In the genomic region with DNA sequence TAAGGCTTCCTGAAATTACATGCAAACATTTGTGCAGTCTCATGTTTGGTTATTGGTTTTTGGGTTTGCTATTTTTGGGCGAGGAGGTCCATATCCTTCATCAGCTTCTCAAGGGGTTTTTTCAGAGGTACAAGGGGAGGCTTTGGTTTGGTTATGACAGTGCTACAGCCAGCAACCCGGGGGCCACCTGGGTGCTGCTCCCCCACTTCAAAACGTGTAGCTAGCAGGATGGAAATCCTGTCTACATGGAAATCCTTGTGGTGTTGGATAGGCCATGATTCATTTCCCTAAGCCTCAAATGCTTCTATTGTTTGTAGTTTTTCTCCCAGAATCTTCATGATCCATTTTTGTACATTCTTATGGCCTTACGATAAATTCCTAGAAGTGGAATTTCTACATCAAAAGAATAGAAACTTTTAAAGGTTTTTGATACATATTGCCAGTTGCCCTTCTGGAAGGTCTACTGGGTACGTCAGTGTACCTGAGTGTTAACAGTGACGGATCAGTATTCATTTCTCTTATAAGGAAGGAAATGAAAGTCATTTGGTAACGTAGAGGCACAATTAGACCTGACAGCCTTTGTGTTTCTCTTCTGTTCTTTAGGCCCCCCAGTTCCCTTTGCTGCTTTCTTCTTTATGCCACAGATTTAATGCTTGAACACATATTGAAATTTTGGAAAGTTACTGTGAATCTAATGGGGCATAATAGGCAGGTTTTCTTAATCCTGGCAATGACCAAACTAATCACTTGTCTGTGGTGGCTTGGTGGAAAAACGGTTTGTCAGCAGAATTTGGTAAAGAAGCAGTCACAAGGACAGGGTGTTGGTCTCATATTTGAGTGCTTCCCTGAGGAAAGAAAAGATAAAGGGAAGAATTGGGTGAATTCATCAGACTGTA, we compare ENCODE assay signal across 12 cellular contexts.
A peak's percentile ranks its signal among the peaks of the same experiment; 100 is the strongest.
DNase-seq lines count a peak whose midpoint lies in the region; ATAC-seq and TF ChIP-seq lines count a peak whose summit lies in the region.
"Had no signal": no experiment of that assay in that cellular context is flagged by ENCODE, and none has a peak within 500 bp of the region (broad histone marks: within the 10 kb centered on the region; RNA-seq: fewer than 3 reads in every experiment).

No MANE protein-coding gene starts in this region.

- no peaks in the 10 kb centered on the region for H3K9me3 Mint-ChIP-seq in activated naive CD4-positive, alpha-beta T cell treated with anti-CD3 and anti-CD28 coated beads, Interleukin-2, amount 50 U/mL, for 72 hours
- H3K9me3 Mint-ChIP-seq: CD8-positive, alpha-beta memory T cell had no signal

- H3K27me3 ChIP-seq in tibial nerve, result no peaks in the 10 kb centered on the region
- H3K27me3 ChIP-seq in tibial artery, result no peaks in the 10 kb centered on the region

- no peaks in the 10 kb centered on the region for H3K9me3 ChIP-seq in tibial nerve
- H3K9me3 ChIP-seq in tibial artery, result no peaks in the 10 kb centered on the region

- H3K36me3 Mint-ChIP-seq in activated naive CD4-positive, alpha-beta T cell treated with anti-CD3 and anti-CD28 coated beads, Interleukin-2, amount 50 U/mL, for 72 hours, result no peaks in the 10 kb centered on the region
- H3K36me3 Mint-ChIP-seq: CD8-positive, alpha-beta memory T cell had no signal

- H3K27ac ChIP-seq in tibial nerve (peak overlapping the region; percentile 47 to 74 (median 52)), tibial artery (peak overlapping the region in 1 of 2 donors; percentile 35)

- WGBS in tibial nerve, 2 donors, result 53 to 62% methylated on average over 8 of the region's 8 CpGs

- no peak for TF ChIP-seq POLR2A in tibial nerve (IDR thresholded peaks at IDR 0.05)

- H3K4me1 ChIP-seq in tibial nerve (peaks cover 0 to 53% (median 17%) of the 10 kb centered on the region in 4 donors), tibial artery (peaks cover 0 to 21% (median 12%) of the 10 kb centered on the region in 4 donors)

- TF ChIP-seq EP300 in tibial nerve (IDR thresholded peaks at IDR 0.05), result no peak

- intact Hi-C loops in tibial artery (cut with DNase I; ENCODE audit: low total_unique reads), result loop anchor here (5.0 to 10.0 kb wide), 3 partner anchors 48 to 179 kb away; no protein-coding TSS in a partner anchor

- H3K4me3 ChIP-seq in fibroblast of pulmonary artery (replicated peaks; ENCODE audit: low read depth, low read length), result no peak overlapping the region
- H3K4me3 ChIP-seq in tibial nerve, result no peak overlapping the region
- no peak overlapping the region for H3K4me3 ChIP-seq in tibial artery

- no peak for DNase-seq in activated naive CD4-positive, alpha-beta T cell treated with anti-CD3 and anti-CD28 coated beads, Interleukin-2, amount 50 U/mL, for 72 hours (ENCODE audit: low spot score in 2 of 2)
- no peak for DNase-seq in activated naive CD4-positive, alpha-beta T cell (lab: John Stamatoyannopoulos, UW)
- DNase-seq in fibroblast of pulmonary artery (ENCODE audit: low read depth) (peak; percentile 73), tibial nerve (ENCODE audit: low spot score in 2 of 2) (no peak), kidney tubule cell (ENCODE audit: low spot score) (no peak), tibial artery (no peak), D341Med (ENCODE audit: low spot score) (no peak)
- DNase-seq: activated CD8-positive, alpha-beta memory T cell treated with anti-CD3 and anti-CD28 coated beads for 24 hours; CD8-positive, alpha-beta memory T cell; erythroblast; NCI-H748 treated with DMSO at 0.1 percent for 48 hours had no signal

- ATAC-seq in activated naive CD4-positive, alpha-beta T cell treated with anti-CD3 and anti-CD28 coated beads, Interleukin-2, amount 50 U/mL, for 72 hours, result peak; percentile 47 to 89
- ATAC-seq in HG03354 (IDR thresholded peaks at IDR 0.05; ENCODE audit: poor library complexity, severe bottlenecking, unreplicated experiment), result peak; percentile 67

- TF ChIP-seq CTCF in fibroblast of pulmonary artery (IDR thresholded peaks at IDR 0.05; ENCODE audit: low read length, missing control alignments) (no peak), tibial nerve (IDR thresholded peaks at IDR 0.05) (no peak), tibial artery (IDR thresholded peaks at IDR 0.05) (no peak)

- no peaks in the 10 kb centered on the region for H3K36me3 ChIP-seq in tibial nerve
- H3K36me3 ChIP-seq in tibial artery, result no peaks in the 10 kb centered on the region

- H3K27ac Mint-ChIP-seq in activated naive CD4-positive, alpha-beta T cell treated with anti-CD3 and anti-CD28 coated beads, Interleukin-2, amount 50 U/mL, for 72 hours, result peak overlapping the region; percentile 16 to 72
